Comparison of ENCODE assay signal across 1 cellular context in the genomic region with DNA sequence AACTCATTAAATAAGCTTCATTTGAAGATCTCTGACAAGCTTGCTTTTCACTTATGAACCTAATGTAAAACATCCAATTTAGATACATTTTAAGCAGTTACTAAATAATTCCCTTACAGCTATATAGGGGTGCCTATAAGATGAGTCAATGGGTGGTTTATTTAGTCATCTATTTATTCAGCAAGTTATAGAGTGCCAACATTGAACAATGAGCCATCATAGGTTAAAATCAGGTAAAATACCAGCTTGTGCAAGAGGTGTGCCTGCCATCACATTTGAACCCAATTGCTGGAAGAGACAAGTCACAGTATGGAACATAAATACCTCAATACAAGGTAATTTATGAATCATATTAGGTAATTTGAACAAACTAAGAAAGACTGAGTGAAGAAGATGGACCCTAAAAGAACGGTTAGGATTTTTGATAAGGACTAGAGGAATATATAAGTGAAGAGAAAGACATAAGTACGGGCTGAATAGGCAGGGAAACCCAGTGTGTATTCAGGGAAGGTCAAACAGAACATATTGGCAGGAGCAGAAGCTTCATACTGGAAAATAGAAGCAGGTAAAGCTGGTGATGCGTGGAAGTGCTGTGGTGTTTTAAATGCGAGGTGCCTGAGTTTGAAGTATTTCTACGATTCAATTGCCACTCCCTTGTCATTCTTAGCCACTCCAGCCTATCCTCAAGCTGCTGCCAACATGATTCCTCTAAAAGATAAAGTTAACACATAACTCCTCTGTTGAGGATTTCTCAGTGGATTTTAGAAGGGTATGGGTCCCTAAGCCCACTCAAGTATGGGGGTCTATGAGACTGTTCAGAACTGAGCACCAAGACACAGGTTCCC.
TF ChIP-seq lines count a peak whose summit lies in the region.

No MANE protein-coding gene starts in this region.

TF ChIP-seq in IMR-90, 13 proteins besides CTCF, POLR2A, EP300 and RAD21 (continued from another document):
- TF ChIP-seq, protein P1, sequence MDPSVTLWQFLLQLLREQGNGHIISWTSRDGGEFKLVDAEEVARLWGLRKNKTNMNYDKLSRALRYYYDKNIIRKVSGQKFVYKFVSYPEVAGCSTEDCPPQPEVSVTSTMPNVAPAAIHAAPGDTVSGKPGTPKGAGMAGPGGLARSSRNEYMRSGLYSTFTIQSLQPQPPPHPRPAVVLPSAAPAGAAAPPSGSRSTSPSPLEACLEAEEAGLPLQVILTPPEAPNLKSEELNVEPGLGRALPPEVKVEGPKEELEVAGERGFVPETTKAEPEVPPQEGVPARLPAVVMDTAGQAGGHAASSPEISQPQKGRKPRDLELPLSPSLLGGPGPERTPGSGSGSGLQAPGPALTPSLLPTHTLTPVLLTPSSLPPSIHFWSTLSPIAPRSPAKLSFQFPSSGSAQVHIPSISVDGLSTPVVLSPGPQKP (IDR thresholded peaks at IDR 0.05; ENCODE audit: borderline replicate concordance, low read depth, low read length) = no peak
- TF ChIP-seq FOS (IDR thresholded peaks at IDR 0.05; ENCODE audit: low read depth, low read length) (no peak), MXI1 (IDR thresholded peaks at IDR 0.05; ENCODE audit: borderline replicate concordance, low read depth, low read length) (no peak), MAFK (IDR thresholded peaks at IDR 0.05; ENCODE audit: low read depth, low read length) (no peak), CEBPB (IDR thresholded peaks at IDR 0.05; ENCODE audit: low read depth, low read length) (no peak), RFX5 (IDR thresholded peaks at IDR 0.05; ENCODE audit: low read depth, low read length) (no peak), RCOR1 (IDR thresholded peaks at IDR 0.05; ENCODE audit: insufficient replicate concordance, low read length) (no peak), MAZ (IDR thresholded peaks at IDR 0.05; ENCODE audit: borderline replicate concordance, low read depth, low read length) (no peak)
- TF ChIP-seq, protein P2, sequence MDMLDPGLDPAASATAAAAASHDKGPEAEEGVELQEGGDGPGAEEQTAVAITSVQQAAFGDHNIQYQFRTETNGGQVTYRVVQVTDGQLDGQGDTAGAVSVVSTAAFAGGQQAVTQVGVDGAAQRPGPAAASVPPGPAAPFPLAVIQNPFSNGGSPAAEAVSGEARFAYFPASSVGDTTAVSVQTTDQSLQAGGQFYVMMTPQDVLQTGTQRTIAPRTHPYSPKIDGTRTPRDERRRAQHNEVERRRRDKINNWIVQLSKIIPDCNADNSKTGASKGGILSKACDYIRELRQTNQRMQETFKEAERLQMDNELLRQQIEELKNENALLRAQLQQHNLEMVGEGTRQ (IDR thresholded peaks at IDR 0.05; ENCODE audit: low read depth, low read length) = no peak
TF ChIP-seq in IMR-90: peak in this region for 0.
